ENCODE assay signal across 1 cellular context in genomic region chr1:921011-921837, GRCh38.
TF ChIP-seq lines count a peak whose summit lies in the region.

No MANE protein-coding gene starts in this region.

TF ChIP-seq in HEK293, 187 proteins besides CTCF, POLR2A, EP300 and RAD21 (continued from another document):
- TF ChIP-seq BCL11A (tag by site-specific recombination; IDR thresholded peaks at IDR 0.05; ENCODE audit: low read depth) (peak; percentile 50), ZNF211 (tag by site-specific recombination; IDR thresholded peaks at IDR 0.05; ENCODE audit: low read depth) (no peak), ZNF692 (tag by site-specific recombination; IDR thresholded peaks at IDR 0.05) (peak; percentile 95), ZNF2 (tag by site-specific recombination; IDR thresholded peaks at IDR 0.05) (peak; percentile 85), ZNF626 (tag by site-specific recombination; IDR thresholded peaks at IDR 0.05) (no peak), YY1 (tag by site-specific recombination; IDR thresholded peaks at IDR 0.05) (peak; percentile 60; the same call in 1 of the 2 replicates), KLF7 (tag by site-specific recombination; IDR thresholded peaks at IDR 0.05; ENCODE audit: borderline replicate concordance) (peak; percentile 80; the same call in 1 of the 2 replicates), ZNF280D (tag by site-specific recombination; IDR thresholded peaks at IDR 0.05) (no peak), HOXA7 (CRISPR knock-in tag; IDR thresholded peaks at IDR 0.05; ENCODE audit: borderline replicate concordance) (no peak), PRDM10 (tag by site-specific recombination; IDR thresholded peaks at IDR 0.05) (peak; percentile 66), ZNF169 (tag by site-specific recombination; IDR thresholded peaks at IDR 0.05) (no peak), ZNF266 (tag by site-specific recombination; IDR thresholded peaks at IDR 0.05; ENCODE audit: low read depth) (no peak), HOXD13 (CRISPR knock-in tag; IDR thresholded peaks at IDR 0.05; ENCODE audit: borderline replicate concordance) (no peak), ZNF610 (tag by site-specific recombination; IDR thresholded peaks at IDR 0.05; ENCODE audit: borderline replicate concordance) (0 out of 2 replicates have a peak, but pooled peaks have one; percentile 38), ZBTB6 (tag by site-specific recombination; IDR thresholded peaks at IDR 0.05) (peak; percentile 80), ZNF837 (tag by site-specific recombination; IDR thresholded peaks at IDR 0.05) (no peak), ZNF112 (tag by site-specific recombination; IDR thresholded peaks at IDR 0.05) (no peak), PRDM6 (tag by site-specific recombination; IDR thresholded peaks at IDR 0.05) (no peak), ZNF416 (tag by site-specific recombination; IDR thresholded peaks at IDR 0.05) (no peak), ZNF544 (tag by site-specific recombination; IDR thresholded peaks at IDR 0.05) (no peak), ZNF202 (tag by site-specific recombination; IDR thresholded peaks at IDR 0.05; ENCODE audit: borderline replicate concordance) (no peak), ZNF292 (tag by site-specific recombination; IDR thresholded peaks at IDR 0.05; ENCODE audit: borderline replicate concordance, low read depth) (no peak), ZNF302 (tag by site-specific recombination; IDR thresholded peaks at IDR 0.05; ENCODE audit: low read depth) (no peak), ZNF514 (tag by site-specific recombination; IDR thresholded peaks at IDR 0.05) (no peak), ZNF274 (IDR thresholded peaks at IDR 0.05; ENCODE audit: low read length) (no peak), ZNF274 (tag by site-specific recombination; IDR thresholded peaks at IDR 0.05; ENCODE audit: borderline replicate concordance) (no peak), ZNF768 (tag by site-specific recombination; IDR thresholded peaks at IDR 0.05) (no peak), ZSCAN30 (tag by site-specific recombination; IDR thresholded peaks at IDR 0.05) (peak; percentile 99), KLF9 (tag by site-specific recombination; IDR thresholded peaks at IDR 0.05; ENCODE audit: low read depth) (peak; percentile 80), ZFP37 (tag by site-specific recombination; IDR thresholded peaks at IDR 0.05) (peak; percentile 95), ZNF549 (tag by site-specific recombination; IDR thresholded peaks at IDR 0.05) (no peak), ZSCAN5A (tag by site-specific recombination; IDR thresholded peaks at IDR 0.05) (no peak), KLF16 (tag by site-specific recombination; IDR thresholded peaks at IDR 0.05) (peak; percentile 96), SCRT2 (tag by site-specific recombination; IDR thresholded peaks at IDR 0.05) (peak; percentile 57; the same call in 1 of the 2 replicates), ZNF600 (tag by site-specific recombination; IDR thresholded peaks at IDR 0.05) (peak; percentile 99), SCRT1 (tag by site-specific recombination; IDR thresholded peaks at IDR 0.05; ENCODE audit: borderline replicate concordance) (peak; percentile 93; the same call in 1 of the 2 replicates), EGR2 (tag by site-specific recombination; IDR thresholded peaks at IDR 0.05; ENCODE audit: low read depth) (peak; percentile 93), ZNF791 (tag by site-specific recombination; IDR thresholded peaks at IDR 0.05) (no peak), ZNF138 (tag by site-specific recombination; IDR thresholded peaks at IDR 0.05; ENCODE audit: borderline replicate concordance) (no peak), REPIN1 (tag by site-specific recombination; IDR thresholded peaks at IDR 0.05; ENCODE audit: low read depth) (no peak), INSM2 (tag by site-specific recombination; IDR thresholded peaks at IDR 0.05) (0 out of 2 replicates have a peak, but pooled peaks have one; percentile 59), ZNF555 (tag by site-specific recombination; conservative IDR thresholded peaks at IDR 0.05) (no peak), ZNF701 (tag by site-specific recombination; IDR thresholded peaks at IDR 0.05) (no peak)
TF ChIP-seq in HEK293: peak in this region for 74.
